Comparison of ENCODE assay signal across 18 cellular contexts in the genomic region with DNA sequence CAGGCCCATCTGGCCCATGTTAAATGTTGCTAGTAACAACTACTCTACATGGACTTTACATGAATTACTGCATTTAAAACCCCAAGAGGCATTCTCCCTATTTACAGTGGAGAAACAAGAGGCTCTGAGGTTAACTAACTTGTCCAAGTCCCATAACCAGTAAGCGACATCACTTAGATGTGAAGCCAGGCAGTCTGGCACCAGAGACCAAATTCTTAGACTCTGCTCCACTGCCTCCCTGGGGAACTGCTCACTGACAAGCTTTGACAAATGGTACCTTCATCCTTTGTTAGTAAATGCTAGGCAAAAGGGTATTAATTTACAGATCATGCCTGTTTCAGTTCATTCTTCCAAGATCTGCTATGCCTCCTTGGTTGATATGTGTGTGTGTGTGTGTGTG.
DNase-seq lines count a peak whose midpoint lies in the region; ATAC-seq, FAIRE-seq and TF ChIP-seq lines count a peak whose summit lies in the region.
"Had no signal": no experiment of that assay in that cellular context is flagged by ENCODE, and none has a peak within 500 bp of the region (broad histone marks: within the 10 kb centered on the region; RNA-seq: fewer than 3 reads in every experiment).

No MANE protein-coding gene starts in this region.

- POLR2A ChIA-PET in A673 (lab: Charles Lee; ENCODE audit: low non-redundant PET): no interaction called here

- H3K36me3 ChIP-seq in A673 (ENCODE audit: insufficient read depth, low read length, poor library complexity, severe bottlenecking): no peaks in the 10 kb centered on the region
- H3K36me3 ChIP-seq: brain microvascular endothelial cell, esophagus squamous epithelium had no signal

- H3K4me3 ChIP-seq in A673 (ENCODE audit: low read depth, low read length, poor library complexity, severe bottlenecking): no peak overlapping the region
- no peak overlapping the region for H3K4me3 ChIP-seq in fibroblast of the aortic adventitia (ENCODE audit: low read depth, low read length)
- H3K4me3 ChIP-seq: dorsolateral prefrontal cortex, esophagus squamous epithelium, psoas muscle had no signal

- FAIRE-seq in RCC 7860 (lab: Jason Lieb, UNC): peak; percentile 23

- no peak overlapping the region for H3K27ac ChIP-seq in A673 (ENCODE audit: low read depth, low read length, poor library complexity, severe bottlenecking)
- H3K27ac ChIP-seq: brain microvascular endothelial cell, dorsolateral prefrontal cortex, esophagus squamous epithelium, psoas muscle had no signal

- no peaks in the 10 kb centered on the region for H3K9me3 ChIP-seq in A673 (ENCODE audit: low read depth, low read length, poor library complexity, severe bottlenecking)
- H3K9me3 ChIP-seq: esophagus squamous epithelium, psoas muscle had no signal

- CTCF ChIA-PET in A673 (lab: Charles Lee): no interaction called here

- H3K27me3 ChIP-seq in A673 (replicated peaks; ENCODE audit: insufficient read depth, low read depth, low read length, poor library complexity): peaks cover 5% of the 10 kb centered on the region
- H3K27me3 ChIP-seq: brain microvascular endothelial cell, dorsolateral prefrontal cortex, esophagus squamous epithelium had no signal

- no peaks in the 10 kb centered on the region for H3K4me1 ChIP-seq in A673 (ENCODE audit: insufficient read depth, low read length, poor library complexity, severe bottlenecking)
- H3K4me1 ChIP-seq: esophagus squamous epithelium, psoas muscle had no signal

- intact Hi-C loops in A673 (cut with micrococcal nuclease; ENCODE audit: unreplicated experiment): no loop called here

- peak; percentile 1 for DNase-seq in A673 (ENCODE audit: low spot score)
- peak; percentile 46 for DNase-seq in GM04504 (ENCODE audit: low read depth)
- DNase-seq in RCC 7860 (ENCODE audit: low spot score): peak; percentile 63
- peak; percentile 81 for DNase-seq in fibroblast of the aortic adventitia (ENCODE audit: low read depth)
- DNase-seq in LoVo (ENCODE audit: low spot score): no peak
- DNase-seq in GOT3 (lab: John Stamatoyannopoulos, UW): no peak
- DNase-seq: activated B cell treated with CpG ODN at 0.5 μM for 24 hours; activated CD8-positive, alpha-beta memory T cell treated with anti-CD3 and anti-CD28 coated beads, Interleukin-2, amount 10 ng/mL, durations not matched to agents 7 days and 5 days; brain microvascular endothelial cell; dorsolateral prefrontal cortex; esophagus squamous epithelium; left ventricle myocardium superior; naive thymus-derived CD8-positive, alpha-beta T cell; NCI-H1092; psoas muscle; substantia nigra had no signal

- no TSS peak for BruUV-seq in A673 (replicated peaks; lab: Mats Ljungman, UMichigan)

- TF ChIP-seq CTCF in A673 (conservative IDR thresholded peaks at IDR 0.05; ENCODE audit: low read depth, low read length) (no peak), fibroblast of the aortic adventitia (IDR thresholded peaks at IDR 0.05; ENCODE audit: insufficient read depth, low read length) (no peak)

- ATAC-seq in HG03175 (IDR thresholded peaks at IDR 0.05; ENCODE audit: unreplicated experiment) (no peak), GM21390 (IDR thresholded peaks at IDR 0.05; ENCODE audit: unreplicated experiment) (no peak)
- ATAC-seq: activated CD8-positive, alpha-beta memory T cell treated with anti-CD3 and anti-CD28 coated beads, Interleukin-2, amount 10 ng/mL, durations not matched to agents 7 days and 5 days; left ventricle myocardium superior; naive thymus-derived CD8-positive, alpha-beta T cell; psoas muscle had no signal

Comparison
In these comparisons a context has a peak if more than half of its experiments do, and no peak if none do; other contexts are left out.
1. DNase-seq: peak in A673 (single experiment), GM04504 (single experiment), RCC 7860 (single experiment) and fibroblast of the aortic adventitia (single experiment); none in LoVo (single experiment) and GOT3 (single experiment).